22 cellular contexts compared by ENCODE assay signal in genomic region chr11:44837650-44838049, GRCh38.
"Had no signal": no experiment of that assay in that cellular context is flagged by ENCODE, and none has a peak within 500 bp of the region (broad histone marks: within the 10 kb centered on the region; RNA-seq: fewer than 3 reads in every experiment).

No MANE protein-coding gene starts in this region.

- H3K4me1 Mint-ChIP-seq: activated CD4-positive, alpha-beta T cell treated with anti-CD3 and anti-CD28 coated beads, Interleukin-2, amount 10 ng/mL, durations not matched to agents 24 days and 14 days; activated naive CD4-positive, alpha-beta T cell treated with anti-CD3 and anti-CD28 coated beads, Interleukin-2, amount 10 ng/mL, durations not matched to agents 7 days and 5 days; activated naive CD8-positive, alpha-beta T cell treated with anti-CD3 and anti-CD28 coated beads, Interleukin-2, amount 50 U/mL, for 24 hours had no signal

- H3K9me3 ChIP-seq: ascending aorta, lower lobe of right lung, ovary, thyroid gland had no signal

- H3K4me3 ChIP-seq: ascending aorta, lower lobe of right lung, ovary, thyroid gland had no signal

- H3K4me1 ChIP-seq: ascending aorta, foreskin keratinocyte had no signal

- H3K27ac Mint-ChIP-seq: activated CD4-positive, alpha-beta T cell treated with anti-CD3 and anti-CD28 coated beads, Interleukin-2, amount 10 ng/mL, durations not matched to agents 24 days and 14 days; activated naive CD4-positive, alpha-beta T cell treated with anti-CD3 and anti-CD28 coated beads, Interleukin-2, amount 10 ng/mL, durations not matched to agents 7 days and 5 days; activated naive CD8-positive, alpha-beta T cell treated with anti-CD3 and anti-CD28 coated beads, Interleukin-2, amount 50 U/mL, for 24 hours; dendritic cell treated with granulocyte-macrophage colony-stimulating factor and Interleukin-4, amounts not matched to agents 40 ng/mL and 50 ng/mL, for 4 days; naive thymus-derived CD8-positive, alpha-beta T cell; T-helper 1 cell treated with Interleukin-12 subunit alpha and Interleukin-12 subunit beta and Interleukin-4 antibody, amounts not matched to agents 30 μg/mL and 1 μg/mL, for 36 hours had no signal

- H3K4me3 Mint-ChIP-seq: activated CD4-positive, alpha-beta T cell treated with anti-CD3 and anti-CD28 coated beads, Interleukin-2, amount 10 ng/mL, durations not matched to agents 24 days and 14 days; activated naive CD4-positive, alpha-beta T cell treated with anti-CD3 and anti-CD28 coated beads, Interleukin-2, amount 10 ng/mL, durations not matched to agents 7 days and 5 days; activated naive CD8-positive, alpha-beta T cell treated with anti-CD3 and anti-CD28 coated beads, Interleukin-2, amount 50 U/mL, for 24 hours; dendritic cell treated with granulocyte-macrophage colony-stimulating factor and Interleukin-4, amounts not matched to agents 40 ng/mL and 50 ng/mL, for 4 days; naive thymus-derived CD8-positive, alpha-beta T cell; T-helper 1 cell treated with Interleukin-12 subunit alpha and Interleukin-12 subunit beta and Interleukin-4 antibody, amounts not matched to agents 30 μg/mL and 1 μg/mL, for 36 hours had no signal

- DNase-seq: activated CD4-positive, alpha-beta T cell treated with anti-CD3 and anti-CD28 coated beads, Interleukin-2, amount 10 ng/mL, durations not matched to agents 24 days and 14 days; activated CD8-positive, alpha-beta memory T cell treated with anti-CD3 and anti-CD28 coated beads for 24 hours; activated CD8-positive, alpha-beta memory T cell treated with anti-CD3 and anti-CD28 coated beads, Interleukin-2, amount 50 U/mL, for 48 hours; activated effector memory CD4-positive, alpha-beta T cell treated with Interleukin-2 at 50 U/mL for 16 hours; activated naive CD4-positive, alpha-beta T cell treated with anti-CD3 and anti-CD28 coated beads, Interleukin-2, amount 10 ng/mL, durations not matched to agents 7 days and 5 days; activated naive CD8-positive, alpha-beta T cell treated with anti-CD3 and anti-CD28 coated beads, Interleukin-2, amount 50 U/mL, for 24 hours; activated T-cell treated with anti-CD3 and anti-CD28 coated beads, Interleukin-2, amount 50 U/mL, for 48 hours; effector memory CD4-positive, alpha-beta T cell; foreskin keratinocyte; glutamatergic neuron; hippocampal formation; islet precursor cell; lower lobe of right lung; naive thymus-derived CD8-positive, alpha-beta T cell; ovary; stimulated activated CD8-positive, alpha-beta memory T cell treated with anti-CD3 and anti-CD28 coated beads, Interleukin-4, amount 100 ng/mL, for 48 hours; stimulated activated naive CD4-positive, alpha-beta T cell; thyroid gland had no signal

- H3K36me3 Mint-ChIP-seq: activated naive CD4-positive, alpha-beta T cell treated with anti-CD3 and anti-CD28 coated beads, Interleukin-2, amount 10 ng/mL, durations not matched to agents 7 days and 5 days had no signal

- H3K9me3 Mint-ChIP-seq: dendritic cell treated with granulocyte-macrophage colony-stimulating factor and Interleukin-4, amounts not matched to agents 40 ng/mL and 50 ng/mL, for 4 days had no signal

- H3K27me3 ChIP-seq: ascending aorta, ovary, thyroid gland had no signal

- H3K36me3 ChIP-seq: ascending aorta, lower lobe of right lung, ovary, thyroid gland had no signal

- ATAC-seq: activated naive CD8-positive, alpha-beta T cell treated with anti-CD3 and anti-CD28 coated beads, Interleukin-2, amount 50 U/mL, for 24 hours; foreskin keratinocyte; lower lobe of right lung; naive thymus-derived CD8-positive, alpha-beta T cell; sciatic nerve had no signal
